1 cellular context compared by ENCODE assay signal in the genomic region with DNA sequence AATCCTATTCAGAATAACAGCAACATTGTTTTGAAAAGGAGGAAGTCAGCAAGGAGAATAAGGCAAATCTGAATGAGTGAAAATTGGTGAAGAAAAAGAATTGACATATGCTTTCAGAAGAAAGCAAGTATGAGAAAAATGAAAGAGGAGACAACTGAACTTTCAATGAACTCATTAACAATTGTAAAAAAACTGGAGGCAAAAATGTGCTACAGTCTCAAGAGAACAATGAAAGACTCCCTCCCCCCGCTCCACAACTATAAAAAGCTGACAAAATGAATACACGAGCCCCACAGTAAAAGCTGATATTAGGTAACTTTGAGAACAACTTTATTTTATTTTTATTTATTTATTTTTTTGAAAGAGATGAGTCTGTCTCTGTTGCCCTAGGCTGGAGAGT.
TF ChIP-seq lines count a peak whose summit lies in the region.

No MANE protein-coding gene starts in this region.

TF ChIP-seq in SK-N-SH treated with all-trans-retinoic acid at 6 μM for 48 hours, 23 proteins besides CTCF, POLR2A, EP300 and RAD21 (continued from another document):
- TF ChIP-seq, protein P1, sequence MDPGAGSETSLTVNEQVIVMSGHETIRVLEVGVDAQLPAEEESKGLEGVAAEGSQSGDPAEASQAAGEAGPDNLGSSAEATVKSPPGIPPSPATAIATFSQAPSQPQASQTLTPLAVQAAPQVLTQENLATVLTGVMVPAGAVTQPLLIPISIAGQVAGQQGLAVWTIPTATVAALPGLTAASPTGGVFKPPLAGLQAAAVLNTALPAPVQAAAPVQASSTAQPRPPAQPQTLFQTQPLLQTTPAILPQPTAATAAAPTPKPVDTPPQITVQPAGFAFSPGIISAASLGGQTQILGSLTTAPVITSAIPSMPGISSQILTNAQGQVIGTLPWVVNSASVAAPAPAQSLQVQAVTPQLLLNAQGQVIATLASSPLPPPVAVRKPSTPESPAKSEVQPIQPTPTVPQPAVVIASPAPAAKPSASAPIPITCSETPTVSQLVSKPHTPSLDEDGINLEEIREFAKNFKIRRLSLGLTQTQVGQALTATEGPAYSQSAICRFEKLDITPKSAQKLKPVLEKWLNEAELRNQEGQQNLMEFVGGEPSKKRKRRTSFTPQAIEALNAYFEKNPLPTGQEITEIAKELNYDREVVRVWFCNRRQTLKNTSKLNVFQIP (CRISPR knock-in tag; IDR thresholded peaks at IDR 0.05; ENCODE audit: borderline replicate concordance, low read depth) = no peak
- TF ChIP-seq TOX (CRISPR knock-in tag; IDR thresholded peaks at IDR 0.05; ENCODE audit: borderline replicate concordance) (no peak), ZC3H10 (CRISPR knock-in tag; IDR thresholded peaks at IDR 0.05) (no peak), BACH2 (CRISPR knock-in tag; IDR thresholded peaks at IDR 0.05; ENCODE audit: borderline replicate concordance) (no peak)
TF ChIP-seq in SK-N-SH treated with all-trans-retinoic acid at 6 μM for 48 hours: peak in this region for 0.
